Comparison of ENCODE assay signal across 11 cellular contexts in genomic region chr18:76364282-76365259, GRCh38.
DNase-seq lines count a peak whose midpoint lies in the region; ATAC-seq and TF ChIP-seq lines count a peak whose summit lies in the region.
"Had no signal": no experiment of that assay in that cellular context is flagged by ENCODE, and none has a peak within 500 bp of the region (broad histone marks: within the 10 kb centered on the region; RNA-seq: fewer than 3 reads in every experiment).

No MANE protein-coding gene starts in this region.

- in situ Hi-C loops in GM13977 (cut with MboI; ENCODE audit: low pct_unique_long_range_greater_than_20kb, low sequenced_read_pairs, unreplicated experiment): no loop called here

- no peak overlapping the region for H3K4me3 Mint-ChIP-seq in neural progenitor cell

- peak overlapping the region; percentile 69 for H3K27ac ChIP-seq in osteoblast (ENCODE audit: low read depth, low read length)
- no peak overlapping the region for H3K27ac ChIP-seq in neural progenitor cell
- H3K27ac ChIP-seq: A549, epithelial cell of prostate had no signal

- H3K36me3 ChIP-seq in osteoblast (ENCODE audit: insufficient read depth, low read length) (peaks cover 9% of the 10 kb centered on the region), neural progenitor cell (peaks cover 4% of the 10 kb centered on the region)

- peaks cover 23% of the 10 kb centered on the region for H3K4me1 ChIP-seq in osteoblast (ENCODE audit: insufficient read depth, low read length)
- peaks cover 12% of the 10 kb centered on the region for H3K4me1 ChIP-seq in neural progenitor cell
- H3K4me1 ChIP-seq: A549 had no signal

- peak overlapping the region; percentile 62 for H3K4me2 ChIP-seq in osteoblast (ENCODE audit: insufficient read depth, low read length)
- H3K4me2 ChIP-seq in neural progenitor cell: no peak overlapping the region
- H3K4me2 ChIP-seq: A549 had no signal

- peak; percentile 90 for ATAC-seq in GM21576 (IDR thresholded peaks at IDR 0.05; ENCODE audit: unreplicated experiment)
- peak; percentile 57 for ATAC-seq in HG03378 (IDR thresholded peaks at IDR 0.05; ENCODE audit: unreplicated experiment)
- ATAC-seq: A549 had no signal

- H3K27me3 Mint-ChIP-seq in neural progenitor cell (ENCODE audit: insufficient read depth, low read depth): no peaks in the 10 kb centered on the region

- H3F3A ChIP-seq in neural progenitor cell (ENCODE audit: low read depth): no peaks in the 10 kb centered on the region

- peaks cover 60% of the 10 kb centered on the region for H3K36me3 Mint-ChIP-seq in neural progenitor cell

- H3K9me3 Mint-ChIP-seq in neural progenitor cell: no peaks in the 10 kb centered on the region

- H3K79me2 ChIP-seq in osteoblast (ENCODE audit: insufficient read depth, low read length) (no peaks in the 10 kb centered on the region), neural progenitor cell (ENCODE audit: low read depth) (peaks cover 30% of the 10 kb centered on the region)

- H3K4me3 ChIP-seq in osteoblast (ENCODE audit: insufficient read depth, low read length): no peak overlapping the region
- H3K4me3 ChIP-seq in neural progenitor cell: no peak overlapping the region
- H3K4me3 ChIP-seq: A549, lung had no signal

- H4K20me1 ChIP-seq in osteoblast (ENCODE audit: insufficient read depth, low read length) (no peaks in the 10 kb centered on the region), neural progenitor cell (ENCODE audit: low read depth) (peaks cover 47% of the 10 kb centered on the region)

- no peak overlapping the region for H3K9ac ChIP-seq in neural progenitor cell

- H2AFZ ChIP-seq in osteoblast (ENCODE audit: low read length) (peak overlapping the region; percentile 8), neural progenitor cell (replicated peaks) (no peak overlapping the region)

- H3K27ac Mint-ChIP-seq in neural progenitor cell: no peak overlapping the region

- peaks cover 18% of the 10 kb centered on the region for H3K4me1 Mint-ChIP-seq in neural progenitor cell

- H3K9me3 ChIP-seq in osteoblast (ENCODE audit: low read depth, low read length) (no peaks in the 10 kb centered on the region), neural progenitor cell (ENCODE audit: low read depth) (no peaks in the 10 kb centered on the region)
- H3K9me3 ChIP-seq: A549 had no signal

- peak; percentile 56 for DNase-seq in activated CD4-positive, alpha-beta T cell treated with anti-CD3 and anti-CD28 coated beads for 48 hours
- no peak for DNase-seq in activated CD4-positive, alpha-beta T cell treated with anti-CD3 and anti-CD28 coated beads, Interleukin-2, amount 50 U/mL, for 4 hours
- DNase-seq in osteoblast (ENCODE audit: insufficient read length, low spot score, missing footprints) (no peak), GM13977 (ENCODE audit: low spot score) (no peak), neural progenitor cell (ENCODE audit: low spot score) (no peak), dermis blood vessel endothelial cell (no peak)

- no peak for TF ChIP-seq CTCF in osteoblast (IDR thresholded peaks at IDR 0.05; ENCODE audit: extremely low read depth, low read depth, low read length)
- TF ChIP-seq CTCF in GM13977 (IDR thresholded peaks at IDR 0.05; ENCODE audit: extremely low read depth, insufficient read depth, missing control alignments): no peak
- TF ChIP-seq CTCF in neural progenitor cell (IDR thresholded peaks at IDR 0.05): no peak

- H3K27me3 ChIP-seq in osteoblast (ENCODE audit: insufficient read depth, low read length) (no peaks in the 10 kb centered on the region), neural progenitor cell (no peaks in the 10 kb centered on the region)
